1 cellular context compared by ENCODE assay signal in the genomic region with DNA sequence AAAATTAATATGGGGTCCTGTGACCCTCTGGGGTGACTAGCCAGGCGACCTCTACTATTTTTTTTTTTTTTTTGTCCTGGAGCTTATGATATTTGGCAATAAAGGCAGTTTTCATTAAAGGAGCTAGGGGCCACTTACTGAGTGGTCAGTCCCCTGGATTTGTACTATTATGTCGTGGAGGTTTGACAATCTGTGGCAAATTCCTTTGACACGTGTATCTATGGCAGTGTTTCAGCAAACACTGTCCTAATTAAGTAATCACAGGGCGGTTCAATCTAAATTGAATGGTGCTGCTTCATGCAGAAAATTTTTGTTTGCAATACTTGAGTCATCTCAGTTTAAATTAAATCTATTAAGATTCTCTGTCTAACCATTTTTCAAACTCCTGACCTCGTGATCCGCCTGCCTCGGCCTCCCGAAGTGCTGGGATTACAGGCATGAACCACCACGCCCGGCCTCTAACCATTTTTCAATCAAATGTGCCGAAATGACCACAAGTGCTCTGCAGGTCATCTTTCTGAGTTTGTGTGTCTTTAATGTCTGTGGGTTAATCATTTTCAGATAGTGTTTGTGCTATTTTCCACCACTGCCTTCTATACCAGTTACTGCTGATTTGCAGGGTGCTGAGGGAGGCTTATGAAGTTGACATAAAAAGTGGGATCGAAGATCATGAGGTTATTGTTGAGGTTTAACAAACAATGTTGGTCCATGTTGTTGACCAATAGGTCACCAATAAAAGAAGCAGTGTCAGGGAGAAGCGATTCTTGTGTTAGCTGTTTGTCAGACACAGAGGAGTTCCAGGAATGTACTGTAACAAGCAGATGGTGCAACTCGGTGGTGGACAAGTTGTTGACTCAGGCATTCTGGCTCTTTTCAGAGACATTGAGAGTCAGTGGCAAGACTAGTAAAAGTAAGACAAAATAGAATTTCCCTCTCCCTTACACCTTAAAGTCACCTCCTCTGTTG.
TF ChIP-seq lines count a peak whose summit lies in the region.

No MANE protein-coding gene starts in this region.

TF ChIP-seq in HepG2, 621 proteins besides CTCF, POLR2A, EP300 and RAD21 (continued from another document and continues in another):
- TF ChIP-seq, protein P1, sequence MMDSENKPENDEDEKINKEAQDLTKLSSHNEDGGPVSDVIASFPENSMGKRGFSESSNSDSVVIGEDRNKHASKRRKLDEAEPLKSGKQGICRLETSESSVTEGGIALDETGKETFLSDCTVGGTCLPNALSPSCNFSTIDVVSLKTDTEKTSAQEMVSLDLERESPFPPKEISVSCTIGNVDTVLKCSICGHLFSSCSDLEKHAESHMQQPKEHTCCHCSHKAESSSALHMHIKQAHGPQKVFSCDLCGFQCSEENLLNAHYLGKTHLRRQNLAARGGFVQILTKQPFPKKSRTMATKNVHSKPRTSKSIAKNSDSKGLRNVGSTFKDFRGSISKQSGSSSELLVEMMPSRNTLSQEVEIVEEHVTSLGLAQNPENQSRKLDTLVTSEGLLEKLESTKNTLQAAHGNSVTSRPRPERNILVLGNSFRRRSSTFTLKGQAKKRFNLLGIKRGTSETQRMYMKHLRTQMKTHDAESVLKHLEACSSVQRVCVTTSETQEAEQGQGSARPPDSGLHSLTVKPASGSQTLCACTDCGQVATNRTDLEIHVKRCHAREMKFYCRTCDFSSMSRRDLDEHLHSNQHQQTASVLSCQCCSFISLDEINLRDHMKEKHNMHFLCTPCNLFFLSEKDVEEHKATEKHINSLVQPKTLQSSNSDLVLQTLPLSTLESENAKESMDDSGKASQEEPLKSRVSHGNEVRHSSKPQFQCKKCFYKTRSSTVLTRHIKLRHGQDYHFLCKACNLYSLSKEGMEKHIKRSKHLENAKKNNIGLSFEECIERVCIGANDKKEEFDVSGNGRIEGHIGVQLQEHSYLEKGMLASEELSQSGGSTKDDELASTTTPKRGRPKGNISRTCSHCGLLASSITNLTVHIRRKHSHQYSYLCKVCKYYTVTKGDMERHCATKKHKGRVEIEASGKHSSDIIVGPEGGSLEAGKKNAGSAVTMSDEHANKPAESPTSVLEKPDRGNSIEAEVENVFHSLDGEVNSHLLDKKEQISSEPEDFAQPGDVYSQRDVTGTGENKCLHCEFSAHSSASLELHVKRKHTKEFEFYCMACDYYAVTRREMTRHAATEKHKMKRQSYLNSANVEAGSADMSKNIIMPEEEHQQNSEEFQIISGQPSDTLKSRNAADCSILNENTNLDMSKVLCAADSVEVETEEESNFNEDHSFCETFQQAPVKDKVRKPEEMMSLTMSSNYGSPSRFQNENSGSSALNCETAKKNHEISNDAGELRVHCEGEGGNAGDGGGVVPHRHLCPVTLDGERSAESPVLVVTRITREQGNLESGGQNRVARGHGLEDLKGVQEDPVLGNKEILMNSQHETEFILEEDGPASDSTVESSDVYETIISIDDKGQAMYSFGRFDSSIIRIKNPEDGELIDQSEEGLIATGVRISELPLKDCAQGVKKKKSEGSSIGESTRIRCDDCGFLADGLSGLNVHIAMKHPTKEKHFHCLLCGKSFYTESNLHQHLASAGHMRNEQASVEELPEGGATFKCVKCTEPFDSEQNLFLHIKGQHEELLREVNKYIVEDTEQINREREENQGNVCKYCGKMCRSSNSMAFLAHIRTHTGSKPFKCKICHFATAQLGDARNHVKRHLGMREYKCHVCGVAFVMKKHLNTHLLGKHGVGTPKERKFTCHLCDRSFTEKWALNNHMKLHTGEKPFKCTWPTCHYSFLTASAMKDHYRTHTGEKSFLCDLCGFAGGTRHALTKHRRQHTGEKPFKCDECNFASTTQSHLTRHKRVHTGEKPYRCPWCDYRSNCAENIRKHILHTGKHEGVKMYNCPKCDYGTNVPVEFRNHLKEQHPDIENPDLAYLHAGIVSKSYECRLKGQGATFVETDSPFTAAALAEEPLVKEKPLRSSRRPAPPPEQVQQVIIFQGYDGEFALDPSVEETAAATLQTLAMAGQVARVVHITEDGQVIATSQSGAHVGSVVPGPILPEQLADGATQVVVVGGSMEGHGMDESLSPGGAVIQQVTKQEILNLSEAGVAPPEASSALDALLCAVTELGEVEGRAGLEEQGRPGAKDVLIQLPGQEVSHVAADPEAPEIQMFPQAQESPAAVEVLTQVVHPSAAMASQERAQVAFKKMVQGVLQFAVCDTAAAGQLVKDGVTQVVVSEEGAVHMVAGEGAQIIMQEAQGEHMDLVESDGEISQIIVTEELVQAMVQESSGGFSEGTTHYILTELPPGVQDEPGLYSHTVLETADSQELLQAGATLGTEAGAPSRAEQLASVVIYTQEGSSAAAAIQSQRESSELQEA (CRISPR knock-in tag; IDR thresholded peaks at IDR 0.05; ENCODE audit: not compliant biosample characterization) = no peak
- peak; percentile 100 for TF ChIP-seq NCOA2 (CRISPR knock-in tag; IDR thresholded peaks at IDR 0.05)
- TF ChIP-seq SMAD3 (CRISPR knock-in tag; IDR thresholded peaks at IDR 0.05) = peak; percentile 98
- no peak for TF ChIP-seq AGO2 (optimal IDR thresholded peaks at IDR 0.05; ENCODE audit: low read depth, low read length)
- peak; percentile 95 for TF ChIP-seq HMG20B (CRISPR knock-in tag; conservative IDR thresholded peaks at IDR 0.05)
- 0 out of 2 replicates have a peak, but pooled peaks have one; percentile 38 for TF ChIP-seq ZFP90 (CRISPR knock-in tag; IDR thresholded peaks at IDR 0.05; ENCODE audit: borderline replicate concordance)
- TF ChIP-seq ZNF629 (CRISPR knock-in tag; conservative IDR thresholded peaks at IDR 0.05) = no peak; the same call in 1 of the 2 replicates
- TF ChIP-seq SP4 (CRISPR knock-in tag; IDR thresholded peaks at IDR 0.05) = no peak
- TF ChIP-seq, protein P2, sequence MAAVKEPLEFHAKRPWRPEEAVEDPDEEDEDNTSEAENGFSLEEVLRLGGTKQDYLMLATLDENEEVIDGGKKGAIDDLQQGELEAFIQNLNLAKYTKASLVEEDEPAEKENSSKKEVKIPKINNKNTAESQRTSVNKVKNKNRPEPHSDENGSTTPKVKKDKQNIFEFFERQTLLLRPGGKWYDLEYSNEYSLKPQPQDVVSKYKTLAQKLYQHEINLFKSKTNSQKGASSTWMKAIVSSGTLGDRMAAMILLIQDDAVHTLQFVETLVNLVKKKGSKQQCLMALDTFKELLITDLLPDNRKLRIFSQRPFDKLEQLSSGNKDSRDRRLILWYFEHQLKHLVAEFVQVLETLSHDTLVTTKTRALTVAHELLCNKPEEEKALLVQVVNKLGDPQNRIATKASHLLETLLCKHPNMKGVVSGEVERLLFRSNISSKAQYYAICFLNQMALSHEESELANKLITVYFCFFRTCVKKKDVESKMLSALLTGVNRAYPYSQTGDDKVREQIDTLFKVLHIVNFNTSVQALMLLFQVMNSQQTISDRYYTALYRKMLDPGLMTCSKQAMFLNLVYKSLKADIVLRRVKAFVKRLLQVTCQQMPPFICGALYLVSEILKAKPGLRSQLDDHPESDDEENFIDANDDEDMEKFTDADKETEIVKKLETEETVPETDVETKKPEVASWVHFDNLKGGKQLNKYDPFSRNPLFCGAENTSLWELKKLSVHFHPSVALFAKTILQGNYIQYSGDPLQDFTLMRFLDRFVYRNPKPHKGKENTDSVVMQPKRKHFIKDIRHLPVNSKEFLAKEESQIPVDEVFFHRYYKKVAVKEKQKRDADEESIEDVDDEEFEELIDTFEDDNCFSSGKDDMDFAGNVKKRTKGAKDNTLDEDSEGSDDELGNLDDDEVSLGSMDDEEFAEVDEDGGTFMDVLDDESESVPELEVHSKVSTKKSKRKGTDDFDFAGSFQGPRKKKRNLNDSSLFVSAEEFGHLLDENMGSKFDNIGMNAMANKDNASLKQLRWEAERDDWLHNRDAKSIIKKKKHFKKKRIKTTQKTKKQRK (IDR thresholded peaks at IDR 0.05; ENCODE audit: low read length) = 0 out of 2 replicates have a peak, but pooled peaks have one; percentile 6
- TF ChIP-seq ATF7-NPFF (CRISPR knock-in tag; IDR thresholded peaks at IDR 0.05; ENCODE audit: low read depth) = peak; percentile 43; the same call in 1 of the 2 replicates
- no peak for TF ChIP-seq ZNF768 (CRISPR knock-in tag; IDR thresholded peaks at IDR 0.05)
- peak; percentile 98 for TF ChIP-seq IRF2 (CRISPR knock-in tag; IDR thresholded peaks at IDR 0.05)
- TF ChIP-seq, protein P3, sequence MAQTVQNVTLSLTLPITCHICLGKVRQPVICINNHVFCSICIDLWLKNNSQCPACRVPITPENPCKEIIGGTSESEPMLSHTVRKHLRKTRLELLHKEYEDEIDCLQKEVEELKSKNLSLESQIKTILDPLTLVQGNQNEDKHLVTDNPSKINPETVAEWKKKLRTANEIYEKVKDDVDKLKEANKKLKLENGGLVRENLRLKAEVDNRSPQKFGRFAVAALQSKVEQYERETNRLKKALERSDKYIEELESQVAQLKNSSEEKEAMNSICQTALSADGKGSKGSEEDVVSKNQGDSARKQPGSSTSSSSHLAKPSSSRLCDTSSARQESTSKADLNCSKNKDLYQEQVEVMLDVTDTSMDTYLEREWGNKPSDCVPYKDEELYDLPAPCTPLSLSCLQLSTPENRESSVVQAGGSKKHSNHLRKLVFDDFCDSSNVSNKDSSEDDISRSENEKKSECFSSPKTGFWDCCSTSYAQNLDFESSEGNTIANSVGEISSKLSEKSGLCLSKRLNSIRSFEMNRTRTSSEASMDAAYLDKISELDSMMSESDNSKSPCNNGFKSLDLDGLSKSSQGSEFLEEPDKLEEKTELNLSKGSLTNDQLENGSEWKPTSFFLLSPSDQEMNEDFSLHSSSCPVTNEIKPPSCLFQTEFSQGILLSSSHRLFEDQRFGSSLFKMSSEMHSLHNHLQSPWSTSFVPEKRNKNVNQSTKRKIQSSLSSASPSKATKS (CRISPR knock-in tag; IDR thresholded peaks at IDR 0.05) = peak; percentile 93; the same call in 1 of the 2 replicates
- TF ChIP-seq, protein P4, sequence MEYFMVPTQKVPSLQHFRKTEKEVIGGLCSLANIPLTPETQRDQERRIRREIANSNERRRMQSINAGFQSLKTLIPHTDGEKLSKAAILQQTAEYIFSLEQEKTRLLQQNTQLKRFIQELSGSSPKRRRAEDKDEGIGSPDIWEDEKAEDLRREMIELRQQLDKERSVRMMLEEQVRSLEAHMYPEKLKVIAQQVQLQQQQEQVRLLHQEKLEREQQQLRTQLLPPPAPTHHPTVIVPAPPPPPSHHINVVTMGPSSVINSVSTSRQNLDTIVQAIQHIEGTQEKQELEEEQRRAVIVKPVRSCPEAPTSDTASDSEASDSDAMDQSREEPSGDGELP (IDR thresholded peaks at IDR 0.05; ENCODE audit: borderline replicate concordance, low read depth) = no peak
- TF ChIP-seq, protein P5, sequence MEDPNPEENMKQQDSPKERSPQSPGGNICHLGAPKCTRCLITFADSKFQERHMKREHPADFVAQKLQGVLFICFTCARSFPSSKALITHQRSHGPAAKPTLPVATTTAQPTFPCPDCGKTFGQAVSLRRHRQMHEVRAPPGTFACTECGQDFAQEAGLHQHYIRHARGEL (CRISPR knock-in tag; IDR thresholded peaks at IDR 0.05) = no peak
- TF ChIP-seq NRL (CRISPR knock-in tag; IDR thresholded peaks at IDR 0.05; ENCODE audit: borderline replicate concordance) = no peak
- peak; percentile 81 for TF ChIP-seq THAP11 (CRISPR knock-in tag; IDR thresholded peaks at IDR 0.05)
- no peak for TF ChIP-seq PCBP2 (optimal IDR thresholded peaks at IDR 0.05; ENCODE audit: low read depth, low read length, poor library complexity, severe bottlenecking)
- TF ChIP-seq HDAC2 (CRISPR knock-in tag; IDR thresholded peaks at IDR 0.05) = peak; percentile 99
- peak; percentile 68; the same call in 1 of the 2 replicates for TF ChIP-seq KLF11 (CRISPR knock-in tag; IDR thresholded peaks at IDR 0.05)
- 0 out of 2 replicates have a peak, but pooled peaks have one; percentile 63 for TF ChIP-seq TOPORS (CRISPR knock-in tag; IDR thresholded peaks at IDR 0.05)
- TF ChIP-seq, protein P6, sequence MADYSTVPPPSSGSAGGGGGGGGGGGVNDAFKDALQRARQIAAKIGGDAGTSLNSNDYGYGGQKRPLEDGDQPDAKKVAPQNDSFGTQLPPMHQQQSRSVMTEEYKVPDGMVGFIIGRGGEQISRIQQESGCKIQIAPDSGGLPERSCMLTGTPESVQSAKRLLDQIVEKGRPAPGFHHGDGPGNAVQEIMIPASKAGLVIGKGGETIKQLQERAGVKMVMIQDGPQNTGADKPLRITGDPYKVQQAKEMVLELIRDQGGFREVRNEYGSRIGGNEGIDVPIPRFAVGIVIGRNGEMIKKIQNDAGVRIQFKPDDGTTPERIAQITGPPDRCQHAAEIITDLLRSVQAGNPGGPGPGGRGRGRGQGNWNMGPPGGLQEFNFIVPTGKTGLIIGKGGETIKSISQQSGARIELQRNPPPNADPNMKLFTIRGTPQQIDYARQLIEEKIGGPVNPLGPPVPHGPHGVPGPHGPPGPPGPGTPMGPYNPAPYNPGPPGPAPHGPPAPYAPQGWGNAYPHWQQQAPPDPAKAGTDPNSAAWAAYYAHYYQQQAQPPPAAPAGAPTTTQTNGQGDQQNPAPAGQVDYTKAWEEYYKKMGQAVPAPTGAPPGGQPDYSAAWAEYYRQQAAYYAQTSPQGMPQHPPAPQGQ (CRISPR knock-in tag; IDR thresholded peaks at IDR 0.05; ENCODE audit: borderline replicate concordance) = no peak; the same call in 1 of the 2 replicates
- TF ChIP-seq ONECUT2 (CRISPR knock-in tag; IDR thresholded peaks at IDR 0.05) = peak; percentile 94
- peak; percentile 95 for TF ChIP-seq MED8 (CRISPR knock-in tag; IDR thresholded peaks at IDR 0.05; ENCODE audit: insufficient replicate concordance)
- peak; percentile 69; the same call in 1 of the 2 replicates for TF ChIP-seq ZNF547 (CRISPR knock-in tag; IDR thresholded peaks at IDR 0.05)
- no peak; the same call in none of the 2 replicates for TF ChIP-seq ZNF335 (CRISPR knock-in tag; IDR thresholded peaks at IDR 0.05)
- TF ChIP-seq GTF3A (CRISPR knock-in tag; conservative IDR thresholded peaks at IDR 0.05) = 0 out of 2 replicates have a peak, but pooled peaks have one; percentile 56
- TF ChIP-seq RBAK (CRISPR knock-in tag; IDR thresholded peaks at IDR 0.05) = no peak
- TF ChIP-seq CHD4 (IDR thresholded peaks at IDR 0.05; ENCODE audit: borderline replicate concordance, low read length) = no peak
- TF ChIP-seq, protein P7, sequence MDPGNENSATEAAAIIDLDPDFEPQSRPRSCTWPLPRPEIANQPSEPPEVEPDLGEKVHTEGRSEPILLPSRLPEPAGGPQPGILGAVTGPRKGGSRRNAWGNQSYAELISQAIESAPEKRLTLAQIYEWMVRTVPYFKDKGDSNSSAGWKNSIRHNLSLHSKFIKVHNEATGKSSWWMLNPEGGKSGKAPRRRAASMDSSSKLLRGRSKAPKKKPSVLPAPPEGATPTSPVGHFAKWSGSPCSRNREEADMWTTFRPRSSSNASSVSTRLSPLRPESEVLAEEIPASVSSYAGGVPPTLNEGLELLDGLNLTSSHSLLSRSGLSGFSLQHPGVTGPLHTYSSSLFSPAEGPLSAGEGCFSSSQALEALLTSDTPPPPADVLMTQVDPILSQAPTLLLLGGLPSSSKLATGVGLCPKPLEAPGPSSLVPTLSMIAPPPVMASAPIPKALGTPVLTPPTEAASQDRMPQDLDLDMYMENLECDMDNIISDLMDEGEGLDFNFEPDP (CRISPR knock-in tag; conservative IDR thresholded peaks at IDR 0.05) = peak; percentile 97; the same call in 1 of the 2 replicates
- 0 out of 2 replicates have a peak, but pooled peaks have one; percentile 18 for TF ChIP-seq ZNF446 (CRISPR knock-in tag; IDR thresholded peaks at IDR 0.05)
